ENCODE assay signal across 1 cellular context in the genomic region with DNA sequence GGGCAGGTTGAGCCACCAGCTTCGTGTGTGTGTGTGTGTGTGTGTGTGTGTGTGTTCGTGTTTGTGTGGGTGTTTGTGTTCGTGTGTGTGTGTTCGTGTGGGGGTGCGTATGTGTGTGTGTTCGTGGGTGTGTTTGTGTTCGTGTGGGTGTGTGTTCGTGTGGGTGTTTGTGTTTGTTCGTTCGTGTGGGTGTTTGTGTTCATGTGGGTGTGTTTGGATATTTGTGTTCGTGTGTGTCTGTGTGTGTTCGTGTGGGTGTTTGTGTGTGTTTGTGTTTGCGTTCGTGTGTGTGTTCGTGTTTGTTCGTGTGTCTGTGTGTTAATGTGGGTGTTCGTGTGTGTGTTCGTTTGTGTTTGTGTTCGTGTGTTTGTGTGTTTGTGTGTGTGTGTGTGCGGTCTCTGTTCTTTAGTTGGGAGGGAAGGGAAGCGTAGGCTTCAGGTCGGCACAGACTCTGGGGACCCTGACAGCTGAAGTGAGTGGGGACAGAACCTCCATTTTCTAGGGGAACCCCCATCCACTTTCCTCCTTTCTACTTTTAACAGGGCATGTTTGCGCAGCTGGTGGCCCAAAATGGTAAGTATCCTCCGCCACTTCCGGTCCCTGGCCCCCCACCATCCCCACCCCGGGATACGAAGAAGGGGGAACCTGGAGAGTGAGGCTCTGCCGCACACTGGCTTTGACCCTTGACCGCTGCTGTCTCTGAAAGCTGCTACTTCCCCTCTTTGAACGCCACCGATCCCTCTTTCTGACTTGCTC.
TF ChIP-seq lines count a peak whose summit lies in the region.

No MANE protein-coding gene starts in this region.

TF ChIP-seq in K562, 482 proteins besides CTCF, POLR2A, EP300 and RAD21 (continued from another document and continues in another):
- TF ChIP-seq, protein P1, sequence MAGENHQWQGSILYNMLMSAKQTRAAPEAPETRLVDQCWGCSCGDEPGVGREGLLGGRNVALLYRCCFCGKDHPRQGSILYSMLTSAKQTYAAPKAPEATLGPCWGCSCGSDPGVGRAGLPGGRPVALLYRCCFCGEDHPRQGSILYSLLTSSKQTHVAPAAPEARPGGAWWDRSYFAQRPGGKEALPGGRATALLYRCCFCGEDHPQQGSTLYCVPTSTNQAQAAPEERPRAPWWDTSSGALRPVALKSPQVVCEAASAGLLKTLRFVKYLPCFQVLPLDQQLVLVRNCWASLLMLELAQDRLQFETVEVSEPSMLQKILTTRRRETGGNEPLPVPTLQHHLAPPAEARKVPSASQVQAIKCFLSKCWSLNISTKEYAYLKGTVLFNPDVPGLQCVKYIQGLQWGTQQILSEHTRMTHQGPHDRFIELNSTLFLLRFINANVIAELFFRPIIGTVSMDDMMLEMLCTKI (IDR thresholded peaks at IDR 0.05; ENCODE audit: partially characterized antibody), result no peak
- TF ChIP-seq CHCHD3 (CRISPR knock-in tag; IDR thresholded peaks at IDR 0.05) (no peak), TEAD4 (IDR thresholded peaks at IDR 0.05; ENCODE audit: low read length) (peak; percentile 47; the same call in 1 of the 2 replicates), TEAD4 (CRISPR knock-in tag; IDR thresholded peaks at IDR 0.05; ENCODE audit: borderline replicate concordance) (no peak), KDM4B (IDR thresholded peaks at IDR 0.05; ENCODE audit: borderline replicate concordance in 2 of 2, low read depth in 1 of 2) (0 out of 4 replicates have a peak, but pooled peaks of 1 of the 2 experiments have one; percentile 52), TOE1 (IDR thresholded peaks at IDR 0.05; ENCODE audit: borderline replicate concordance) (peak; percentile 83; the same call in 1 of the 2 replicates), TOE1 (CRISPR knock-in tag; IDR thresholded peaks at IDR 0.05; ENCODE audit: borderline replicate concordance, low read depth) (no peak), ZNF212 (CRISPR knock-in tag; IDR thresholded peaks at IDR 0.05) (no peak), KDM2B (CRISPR knock-in tag; IDR thresholded peaks at IDR 0.05) (no peak; the same call in 1 of the 2 replicates), ZNF41 (CRISPR knock-in tag; conservative IDR thresholded peaks at IDR 0.05) (no peak), HIVEP1 (CRISPR knock-in tag; IDR thresholded peaks at IDR 0.05) (no peak), KLF13 (tag; IDR thresholded peaks at IDR 0.05; ENCODE audit: borderline replicate concordance, low read depth) (no peak), E2F3 (CRISPR knock-in tag; IDR thresholded peaks at IDR 0.05) (no peak), SMARCA5 (IDR thresholded peaks at IDR 0.05) (peak; percentile 95), RB1 (IDR thresholded peaks at IDR 0.05; ENCODE audit: low read depth) (no peak; the same call in 1 of the 2 replicates), ZNF584 (CRISPR knock-in tag; IDR thresholded peaks at IDR 0.05; ENCODE audit: low read depth) (no peak), SAFB (IDR thresholded peaks at IDR 0.05; ENCODE audit: borderline replicate concordance, low read depth, low read length) (no peak), ZZZ3 (IDR thresholded peaks at IDR 0.05) (peak; percentile 53; the same call in 1 of the 2 replicates), MEF2D (tag; conservative IDR thresholded peaks at IDR 0.05; ENCODE audit: low read depth) (no peak; the same call in 1 of the 2 replicates), MEF2A (IDR thresholded peaks at IDR 0.05; ENCODE audit: control insufficient read depth, low read depth, low read length) (no peak), HNRNPUL1 (IDR thresholded peaks at IDR 0.05; ENCODE audit: low read length) (no peak), ZNF140 (CRISPR knock-in tag; IDR thresholded peaks at IDR 0.05) (no peak)
- TF ChIP-seq, protein P2, sequence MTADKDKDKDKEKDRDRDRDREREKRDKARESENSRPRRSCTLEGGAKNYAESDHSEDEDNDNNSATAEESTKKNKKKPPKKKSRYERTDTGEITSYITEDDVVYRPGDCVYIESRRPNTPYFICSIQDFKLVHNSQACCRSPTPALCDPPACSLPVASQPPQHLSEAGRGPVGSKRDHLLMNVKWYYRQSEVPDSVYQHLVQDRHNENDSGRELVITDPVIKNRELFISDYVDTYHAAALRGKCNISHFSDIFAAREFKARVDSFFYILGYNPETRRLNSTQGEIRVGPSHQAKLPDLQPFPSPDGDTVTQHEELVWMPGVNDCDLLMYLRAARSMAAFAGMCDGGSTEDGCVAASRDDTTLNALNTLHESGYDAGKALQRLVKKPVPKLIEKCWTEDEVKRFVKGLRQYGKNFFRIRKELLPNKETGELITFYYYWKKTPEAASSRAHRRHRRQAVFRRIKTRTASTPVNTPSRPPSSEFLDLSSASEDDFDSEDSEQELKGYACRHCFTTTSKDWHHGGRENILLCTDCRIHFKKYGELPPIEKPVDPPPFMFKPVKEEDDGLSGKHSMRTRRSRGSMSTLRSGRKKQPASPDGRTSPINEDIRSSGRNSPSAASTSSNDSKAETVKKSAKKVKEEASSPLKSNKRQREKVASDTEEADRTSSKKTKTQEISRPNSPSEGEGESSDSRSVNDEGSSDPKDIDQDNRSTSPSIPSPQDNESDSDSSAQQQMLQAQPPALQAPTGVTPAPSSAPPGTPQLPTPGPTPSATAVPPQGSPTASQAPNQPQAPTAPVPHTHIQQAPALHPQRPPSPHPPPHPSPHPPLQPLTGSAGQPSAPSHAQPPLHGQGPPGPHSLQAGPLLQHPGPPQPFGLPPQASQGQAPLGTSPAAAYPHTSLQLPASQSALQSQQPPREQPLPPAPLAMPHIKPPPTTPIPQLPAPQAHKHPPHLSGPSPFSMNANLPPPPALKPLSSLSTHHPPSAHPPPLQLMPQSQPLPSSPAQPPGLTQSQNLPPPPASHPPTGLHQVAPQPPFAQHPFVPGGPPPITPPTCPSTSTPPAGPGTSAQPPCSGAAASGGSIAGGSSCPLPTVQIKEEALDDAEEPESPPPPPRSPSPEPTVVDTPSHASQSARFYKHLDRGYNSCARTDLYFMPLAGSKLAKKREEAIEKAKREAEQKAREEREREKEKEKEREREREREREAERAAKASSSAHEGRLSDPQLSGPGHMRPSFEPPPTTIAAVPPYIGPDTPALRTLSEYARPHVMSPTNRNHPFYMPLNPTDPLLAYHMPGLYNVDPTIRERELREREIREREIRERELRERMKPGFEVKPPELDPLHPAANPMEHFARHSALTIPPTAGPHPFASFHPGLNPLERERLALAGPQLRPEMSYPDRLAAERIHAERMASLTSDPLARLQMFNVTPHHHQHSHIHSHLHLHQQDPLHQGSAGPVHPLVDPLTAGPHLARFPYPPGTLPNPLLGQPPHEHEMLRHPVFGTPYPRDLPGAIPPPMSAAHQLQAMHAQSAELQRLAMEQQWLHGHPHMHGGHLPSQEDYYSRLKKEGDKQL (CRISPR knock-in tag; IDR thresholded peaks at IDR 0.05; ENCODE audit: borderline replicate concordance), result no peak
- TF ChIP-seq, protein P3, sequence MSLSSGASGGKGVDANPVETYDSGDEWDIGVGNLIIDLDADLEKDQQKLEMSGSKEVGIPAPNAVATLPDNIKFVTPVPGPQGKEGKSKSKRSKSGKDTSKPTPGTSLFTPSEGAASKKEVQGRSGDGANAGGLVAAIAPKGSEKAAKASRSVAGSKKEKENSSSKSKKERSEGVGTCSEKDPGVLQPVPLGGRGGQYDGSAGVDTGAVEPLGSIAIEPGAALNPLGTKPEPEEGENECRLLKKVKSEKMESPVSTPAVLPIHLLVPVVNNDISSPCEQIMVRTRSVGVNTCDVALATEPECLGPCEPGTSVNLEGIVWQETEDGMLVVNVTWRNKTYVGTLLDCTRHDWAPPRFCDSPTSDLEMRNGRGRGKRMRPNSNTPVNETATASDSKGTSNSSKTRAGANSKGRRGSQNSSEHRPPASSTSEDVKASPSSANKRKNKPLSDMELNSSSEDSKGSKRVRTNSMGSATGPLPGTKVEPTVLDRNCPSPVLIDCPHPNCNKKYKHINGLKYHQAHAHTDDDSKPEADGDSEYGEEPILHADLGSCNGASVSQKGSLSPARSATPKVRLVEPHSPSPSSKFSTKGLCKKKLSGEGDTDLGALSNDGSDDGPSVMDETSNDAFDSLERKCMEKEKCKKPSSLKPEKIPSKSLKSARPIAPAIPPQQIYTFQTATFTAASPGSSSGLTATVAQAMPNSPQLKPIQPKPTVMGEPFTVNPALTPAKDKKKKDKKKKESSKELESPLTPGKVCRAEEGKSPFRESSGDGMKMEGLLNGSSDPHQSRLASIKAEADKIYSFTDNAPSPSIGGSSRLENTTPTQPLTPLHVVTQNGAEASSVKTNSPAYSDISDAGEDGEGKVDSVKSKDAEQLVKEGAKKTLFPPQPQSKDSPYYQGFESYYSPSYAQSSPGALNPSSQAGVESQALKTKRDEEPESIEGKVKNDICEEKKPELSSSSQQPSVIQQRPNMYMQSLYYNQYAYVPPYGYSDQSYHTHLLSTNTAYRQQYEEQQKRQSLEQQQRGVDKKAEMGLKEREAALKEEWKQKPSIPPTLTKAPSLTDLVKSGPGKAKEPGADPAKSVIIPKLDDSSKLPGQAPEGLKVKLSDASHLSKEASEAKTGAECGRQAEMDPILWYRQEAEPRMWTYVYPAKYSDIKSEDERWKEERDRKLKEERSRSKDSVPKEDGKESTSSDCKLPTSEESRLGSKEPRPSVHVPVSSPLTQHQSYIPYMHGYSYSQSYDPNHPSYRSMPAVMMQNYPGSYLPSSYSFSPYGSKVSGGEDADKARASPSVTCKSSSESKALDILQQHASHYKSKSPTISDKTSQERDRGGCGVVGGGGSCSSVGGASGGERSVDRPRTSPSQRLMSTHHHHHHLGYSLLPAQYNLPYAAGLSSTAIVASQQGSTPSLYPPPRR (CRISPR knock-in tag; IDR thresholded peaks at IDR 0.05; ENCODE audit: borderline replicate concordance), result peak; percentile 35; the same call in 1 of the 2 replicates
- TF ChIP-seq, protein P4, sequence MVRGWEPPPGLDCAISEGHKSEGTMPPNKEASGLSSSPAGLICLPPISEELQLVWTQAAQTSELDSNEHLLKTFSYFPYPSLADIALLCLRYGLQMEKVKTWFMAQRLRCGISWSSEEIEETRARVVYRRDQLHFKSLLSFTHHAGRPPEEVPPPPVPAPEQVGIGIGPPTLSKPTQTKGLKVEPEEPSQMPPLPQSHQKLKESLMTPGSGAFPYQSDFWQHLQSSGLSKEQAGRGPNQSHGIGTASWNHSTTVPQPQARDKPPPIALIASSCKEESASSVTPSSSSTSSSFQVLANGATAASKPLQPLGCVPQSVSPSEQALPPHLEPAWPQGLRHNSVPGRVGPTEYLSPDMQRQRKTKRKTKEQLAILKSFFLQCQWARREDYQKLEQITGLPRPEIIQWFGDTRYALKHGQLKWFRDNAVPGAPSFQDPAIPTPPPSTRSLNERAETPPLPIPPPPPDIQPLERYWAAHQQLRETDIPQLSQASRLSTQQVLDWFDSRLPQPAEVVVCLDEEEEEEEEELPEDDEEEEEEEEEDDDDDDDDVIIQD (CRISPR knock-in tag; IDR thresholded peaks at IDR 0.05), result no peak
- TF ChIP-seq, protein P5, sequence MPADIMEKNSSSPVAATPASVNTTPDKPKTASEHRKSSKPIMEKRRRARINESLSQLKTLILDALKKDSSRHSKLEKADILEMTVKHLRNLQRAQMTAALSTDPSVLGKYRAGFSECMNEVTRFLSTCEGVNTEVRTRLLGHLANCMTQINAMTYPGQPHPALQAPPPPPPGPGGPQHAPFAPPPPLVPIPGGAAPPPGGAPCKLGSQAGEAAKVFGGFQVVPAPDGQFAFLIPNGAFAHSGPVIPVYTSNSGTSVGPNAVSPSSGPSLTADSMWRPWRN (IDR thresholded peaks at IDR 0.05; ENCODE audit: low read depth), result no peak
- TF ChIP-seq, protein P6, sequence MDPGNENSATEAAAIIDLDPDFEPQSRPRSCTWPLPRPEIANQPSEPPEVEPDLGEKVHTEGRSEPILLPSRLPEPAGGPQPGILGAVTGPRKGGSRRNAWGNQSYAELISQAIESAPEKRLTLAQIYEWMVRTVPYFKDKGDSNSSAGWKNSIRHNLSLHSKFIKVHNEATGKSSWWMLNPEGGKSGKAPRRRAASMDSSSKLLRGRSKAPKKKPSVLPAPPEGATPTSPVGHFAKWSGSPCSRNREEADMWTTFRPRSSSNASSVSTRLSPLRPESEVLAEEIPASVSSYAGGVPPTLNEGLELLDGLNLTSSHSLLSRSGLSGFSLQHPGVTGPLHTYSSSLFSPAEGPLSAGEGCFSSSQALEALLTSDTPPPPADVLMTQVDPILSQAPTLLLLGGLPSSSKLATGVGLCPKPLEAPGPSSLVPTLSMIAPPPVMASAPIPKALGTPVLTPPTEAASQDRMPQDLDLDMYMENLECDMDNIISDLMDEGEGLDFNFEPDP (CRISPR knock-in tag; IDR thresholded peaks at IDR 0.05), result no peak
- TF ChIP-seq, protein P7, sequence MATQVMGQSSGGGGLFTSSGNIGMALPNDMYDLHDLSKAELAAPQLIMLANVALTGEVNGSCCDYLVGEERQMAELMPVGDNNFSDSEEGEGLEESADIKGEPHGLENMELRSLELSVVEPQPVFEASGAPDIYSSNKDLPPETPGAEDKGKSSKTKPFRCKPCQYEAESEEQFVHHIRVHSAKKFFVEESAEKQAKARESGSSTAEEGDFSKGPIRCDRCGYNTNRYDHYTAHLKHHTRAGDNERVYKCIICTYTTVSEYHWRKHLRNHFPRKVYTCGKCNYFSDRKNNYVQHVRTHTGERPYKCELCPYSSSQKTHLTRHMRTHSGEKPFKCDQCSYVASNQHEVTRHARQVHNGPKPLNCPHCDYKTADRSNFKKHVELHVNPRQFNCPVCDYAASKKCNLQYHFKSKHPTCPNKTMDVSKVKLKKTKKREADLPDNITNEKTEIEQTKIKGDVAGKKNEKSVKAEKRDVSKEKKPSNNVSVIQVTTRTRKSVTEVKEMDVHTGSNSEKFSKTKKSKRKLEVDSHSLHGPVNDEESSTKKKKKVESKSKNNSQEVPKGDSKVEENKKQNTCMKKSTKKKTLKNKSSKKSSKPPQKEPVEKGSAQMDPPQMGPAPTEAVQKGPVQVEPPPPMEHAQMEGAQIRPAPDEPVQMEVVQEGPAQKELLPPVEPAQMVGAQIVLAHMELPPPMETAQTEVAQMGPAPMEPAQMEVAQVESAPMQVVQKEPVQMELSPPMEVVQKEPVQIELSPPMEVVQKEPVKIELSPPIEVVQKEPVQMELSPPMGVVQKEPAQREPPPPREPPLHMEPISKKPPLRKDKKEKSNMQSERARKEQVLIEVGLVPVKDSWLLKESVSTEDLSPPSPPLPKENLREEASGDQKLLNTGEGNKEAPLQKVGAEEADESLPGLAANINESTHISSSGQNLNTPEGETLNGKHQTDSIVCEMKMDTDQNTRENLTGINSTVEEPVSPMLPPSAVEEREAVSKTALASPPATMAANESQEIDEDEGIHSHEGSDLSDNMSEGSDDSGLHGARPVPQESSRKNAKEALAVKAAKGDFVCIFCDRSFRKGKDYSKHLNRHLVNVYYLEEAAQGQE (CRISPR knock-in tag; IDR thresholded peaks at IDR 0.05; ENCODE audit: low read depth), result no peak
- TF ChIP-seq, protein P8, sequence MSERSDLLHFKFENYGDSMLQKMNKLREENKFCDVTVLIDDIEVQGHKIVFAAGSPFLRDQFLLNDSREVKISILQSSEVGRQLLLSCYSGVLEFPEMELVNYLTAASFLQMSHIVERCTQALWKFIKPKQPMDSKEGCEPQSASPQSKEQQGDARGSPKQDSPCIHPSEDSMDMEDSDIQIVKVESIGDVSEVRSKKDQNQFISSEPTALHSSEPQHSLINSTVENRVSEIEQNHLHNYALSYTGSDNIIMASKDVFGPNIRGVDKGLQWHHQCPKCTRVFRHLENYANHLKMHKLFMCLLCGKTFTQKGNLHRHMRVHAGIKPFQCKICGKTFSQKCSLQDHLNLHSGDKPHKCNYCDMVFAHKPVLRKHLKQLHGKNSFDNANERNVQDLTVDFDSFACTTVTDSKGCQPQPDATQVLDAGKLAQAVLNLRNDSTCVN (CRISPR knock-in tag; IDR thresholded peaks at IDR 0.05), result peak; percentile 98
- TF ChIP-seq, protein P9, sequence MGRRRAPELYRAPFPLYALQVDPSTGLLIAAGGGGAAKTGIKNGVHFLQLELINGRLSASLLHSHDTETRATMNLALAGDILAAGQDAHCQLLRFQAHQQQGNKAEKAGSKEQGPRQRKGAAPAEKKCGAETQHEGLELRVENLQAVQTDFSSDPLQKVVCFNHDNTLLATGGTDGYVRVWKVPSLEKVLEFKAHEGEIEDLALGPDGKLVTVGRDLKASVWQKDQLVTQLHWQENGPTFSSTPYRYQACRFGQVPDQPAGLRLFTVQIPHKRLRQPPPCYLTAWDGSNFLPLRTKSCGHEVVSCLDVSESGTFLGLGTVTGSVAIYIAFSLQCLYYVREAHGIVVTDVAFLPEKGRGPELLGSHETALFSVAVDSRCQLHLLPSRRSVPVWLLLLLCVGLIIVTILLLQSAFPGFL (CRISPR knock-in tag; IDR thresholded peaks at IDR 0.05), result no peak
